Comparison of ENCODE assay signal across 1 cellular context in the genomic region with DNA sequence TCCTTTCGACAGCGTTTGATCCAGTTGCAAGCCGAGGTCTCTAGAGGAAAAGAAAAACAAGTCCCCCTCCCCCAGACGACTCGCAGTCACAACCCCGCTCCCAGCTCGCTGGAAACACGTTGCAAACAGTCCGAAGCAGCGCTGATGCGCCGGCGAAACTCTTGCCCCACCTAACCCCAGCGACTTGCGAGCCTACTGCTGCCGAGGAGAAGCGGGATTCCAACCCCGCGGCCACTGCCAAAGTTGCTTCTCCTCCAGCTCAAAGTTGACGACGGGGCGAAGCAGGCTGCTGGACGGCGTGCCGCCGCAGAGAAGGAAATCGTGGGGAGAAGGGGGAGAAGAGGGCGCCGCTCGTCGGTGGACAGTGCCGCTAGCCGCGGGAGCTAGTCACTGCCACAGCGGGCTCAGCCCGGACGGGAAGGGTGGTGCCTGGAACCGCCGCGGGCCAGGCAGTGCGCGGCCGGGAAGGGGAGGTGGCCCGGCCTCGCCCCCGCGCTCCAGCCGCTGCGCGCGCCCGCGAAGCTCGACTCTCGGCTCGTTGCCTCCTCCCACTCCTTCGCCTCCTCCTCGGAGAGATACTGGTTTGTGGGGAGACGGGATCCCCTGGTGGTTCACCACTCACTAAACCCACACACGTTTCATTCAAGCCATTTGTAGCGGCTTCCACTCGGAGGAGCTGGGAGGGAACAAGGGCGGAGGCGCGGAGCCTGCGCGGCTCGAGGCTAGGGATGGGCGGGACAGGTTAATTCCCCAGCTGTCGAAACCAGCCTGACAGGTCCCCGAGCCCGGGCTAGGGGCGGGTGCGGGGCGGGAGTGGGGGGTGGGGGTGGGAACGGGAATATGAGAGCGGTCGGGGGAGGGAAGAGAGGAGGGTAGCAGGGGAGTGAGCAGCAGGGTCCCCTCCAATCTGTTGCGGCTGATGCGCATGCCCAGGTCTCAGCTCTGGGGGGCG.
TF ChIP-seq lines count a peak whose summit lies in the region.

GPR37 (minus strand) TSS at position 392 of the 952 bp plus-strand sequence. CDS start 816 bp downstream, outside the sequence.

TF ChIP-seq in WTC11, 78 proteins besides CTCF, POLR2A, EP300 and RAD21 (continued from another document and continues in another):
- TF ChIP-seq AFF4 (CRISPR knock-in tag; IDR thresholded peaks at IDR 0.05; ENCODE audit: borderline replicate concordance) (0 out of 2 replicates have a peak, but pooled peaks have one; percentile 45), EMX1 (CRISPR knock-in tag; IDR thresholded peaks at IDR 0.05) (no peak), KAT7 (CRISPR knock-in tag; IDR thresholded peaks at IDR 0.05; ENCODE audit: borderline replicate concordance) (no peak; the same call in none of the 2 replicates), ATF2 (CRISPR knock-in tag; IDR thresholded peaks at IDR 0.05; ENCODE audit: borderline replicate concordance, low read depth) (no peak), ZBTB43 (CRISPR knock-in tag; IDR thresholded peaks at IDR 0.05) (peak; percentile 71; the same call in 1 of the 2 replicates), ZNF416 (CRISPR knock-in tag; IDR thresholded peaks at IDR 0.05) (no peak), SMAD3 (CRISPR knock-in tag; IDR thresholded peaks at IDR 0.05; ENCODE audit: borderline replicate concordance) (no peak), ELF4 (CRISPR knock-in tag; IDR thresholded peaks at IDR 0.05; ENCODE audit: low read depth) (no peak), USF2 (CRISPR knock-in tag; IDR thresholded peaks at IDR 0.05) (0 out of 2 replicates have a peak, but pooled peaks have one; percentile 15), CREM (CRISPR knock-in tag; IDR thresholded peaks at IDR 0.05) (no peak), ZNF425 (CRISPR knock-in tag; conservative IDR thresholded peaks at IDR 0.05) (no peak), ETV6 (CRISPR knock-in tag; IDR thresholded peaks at IDR 0.05) (peak; percentile 54), ZNF219 (CRISPR knock-in tag; IDR thresholded peaks at IDR 0.05; ENCODE audit: borderline replicate concordance) (peak; percentile 74; the same call in 1 of the 2 replicates), MXD4 (CRISPR knock-in tag; IDR thresholded peaks at IDR 0.05; ENCODE audit: borderline replicate concordance) (no peak), ZNF396 (CRISPR knock-in tag; IDR thresholded peaks at IDR 0.05; ENCODE audit: borderline replicate concordance) (no peak), GTF2I (CRISPR knock-in tag; conservative IDR thresholded peaks at IDR 0.05) (no peak), MYBL2 (CRISPR knock-in tag; IDR thresholded peaks at IDR 0.05) (peak; percentile 64; the same call in 1 of the 2 replicates), NR2C2 (CRISPR knock-in tag; IDR thresholded peaks at IDR 0.05) (no peak), ZSCAN18 (CRISPR knock-in tag; IDR thresholded peaks at IDR 0.05) (no peak), ZNF232 (CRISPR knock-in tag; IDR thresholded peaks at IDR 0.05) (no peak), TEAD4 (CRISPR knock-in tag; IDR thresholded peaks at IDR 0.05) (no peak), ZNF317 (CRISPR knock-in tag; IDR thresholded peaks at IDR 0.05; ENCODE audit: borderline replicate concordance, low read depth) (no peak), CBFB (CRISPR knock-in tag; IDR thresholded peaks at IDR 0.05; ENCODE audit: low read depth) (no peak; the same call in 1 of the 2 replicates), GABPB1 (CRISPR knock-in tag; IDR thresholded peaks at IDR 0.05) (no peak), IRF1 (CRISPR knock-in tag; IDR thresholded peaks at IDR 0.05) (0 out of 2 replicates have a peak, but pooled peaks have one; percentile 49), FOXJ3 (CRISPR knock-in tag; IDR thresholded peaks at IDR 0.05; ENCODE audit: borderline replicate concordance) (no peak), OVOL2 (CRISPR knock-in tag; IDR thresholded peaks at IDR 0.05; ENCODE audit: borderline replicate concordance) (no peak)
- TF ChIP-seq, protein P1, sequence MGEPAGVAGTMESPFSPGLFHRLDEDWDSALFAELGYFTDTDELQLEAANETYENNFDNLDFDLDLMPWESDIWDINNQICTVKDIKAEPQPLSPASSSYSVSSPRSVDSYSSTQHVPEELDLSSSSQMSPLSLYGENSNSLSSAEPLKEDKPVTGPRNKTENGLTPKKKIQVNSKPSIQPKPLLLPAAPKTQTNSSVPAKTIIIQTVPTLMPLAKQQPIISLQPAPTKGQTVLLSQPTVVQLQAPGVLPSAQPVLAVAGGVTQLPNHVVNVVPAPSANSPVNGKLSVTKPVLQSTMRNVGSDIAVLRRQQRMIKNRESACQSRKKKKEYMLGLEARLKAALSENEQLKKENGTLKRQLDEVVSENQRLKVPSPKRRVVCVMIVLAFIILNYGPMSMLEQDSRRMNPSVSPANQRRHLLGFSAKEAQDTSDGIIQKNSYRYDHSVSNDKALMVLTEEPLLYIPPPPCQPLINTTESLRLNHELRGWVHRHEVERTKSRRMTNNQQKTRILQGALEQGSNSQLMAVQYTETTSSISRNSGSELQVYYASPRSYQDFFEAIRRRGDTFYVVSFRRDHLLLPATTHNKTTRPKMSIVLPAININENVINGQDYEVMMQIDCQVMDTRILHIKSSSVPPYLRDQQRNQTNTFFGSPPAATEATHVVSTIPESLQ (CRISPR knock-in tag; IDR thresholded peaks at IDR 0.05): no peak
- TF ChIP-seq, protein P2, sequence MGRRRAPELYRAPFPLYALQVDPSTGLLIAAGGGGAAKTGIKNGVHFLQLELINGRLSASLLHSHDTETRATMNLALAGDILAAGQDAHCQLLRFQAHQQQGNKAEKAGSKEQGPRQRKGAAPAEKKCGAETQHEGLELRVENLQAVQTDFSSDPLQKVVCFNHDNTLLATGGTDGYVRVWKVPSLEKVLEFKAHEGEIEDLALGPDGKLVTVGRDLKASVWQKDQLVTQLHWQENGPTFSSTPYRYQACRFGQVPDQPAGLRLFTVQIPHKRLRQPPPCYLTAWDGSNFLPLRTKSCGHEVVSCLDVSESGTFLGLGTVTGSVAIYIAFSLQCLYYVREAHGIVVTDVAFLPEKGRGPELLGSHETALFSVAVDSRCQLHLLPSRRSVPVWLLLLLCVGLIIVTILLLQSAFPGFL (CRISPR knock-in tag; IDR thresholded peaks at IDR 0.05; ENCODE audit: borderline replicate concordance): no peak
- TF ChIP-seq, protein P3, sequence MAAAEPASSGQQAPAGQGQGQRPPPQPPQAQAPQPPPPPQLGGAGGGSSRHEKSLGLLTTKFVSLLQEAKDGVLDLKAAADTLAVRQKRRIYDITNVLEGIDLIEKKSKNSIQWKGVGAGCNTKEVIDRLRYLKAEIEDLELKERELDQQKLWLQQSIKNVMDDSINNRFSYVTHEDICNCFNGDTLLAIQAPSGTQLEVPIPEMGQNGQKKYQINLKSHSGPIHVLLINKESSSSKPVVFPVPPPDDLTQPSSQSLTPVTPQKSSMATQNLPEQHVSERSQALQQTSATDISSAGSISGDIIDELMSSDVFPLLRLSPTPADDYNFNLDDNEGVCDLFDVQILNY (CRISPR knock-in tag; IDR thresholded peaks at IDR 0.05): no peak
- TF ChIP-seq, protein P4, sequence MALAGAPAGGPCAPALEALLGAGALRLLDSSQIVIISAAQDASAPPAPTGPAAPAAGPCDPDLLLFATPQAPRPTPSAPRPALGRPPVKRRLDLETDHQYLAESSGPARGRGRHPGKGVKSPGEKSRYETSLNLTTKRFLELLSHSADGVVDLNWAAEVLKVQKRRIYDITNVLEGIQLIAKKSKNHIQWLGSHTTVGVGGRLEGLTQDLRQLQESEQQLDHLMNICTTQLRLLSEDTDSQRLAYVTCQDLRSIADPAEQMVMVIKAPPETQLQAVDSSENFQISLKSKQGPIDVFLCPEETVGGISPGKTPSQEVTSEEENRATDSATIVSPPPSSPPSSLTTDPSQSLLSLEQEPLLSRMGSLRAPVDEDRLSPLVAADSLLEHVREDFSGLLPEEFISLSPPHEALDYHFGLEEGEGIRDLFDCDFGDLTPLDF (CRISPR knock-in tag; IDR thresholded peaks at IDR 0.05): no peak
